Comparison of ENCODE assay signal across 24 cellular contexts in the genomic region with DNA sequence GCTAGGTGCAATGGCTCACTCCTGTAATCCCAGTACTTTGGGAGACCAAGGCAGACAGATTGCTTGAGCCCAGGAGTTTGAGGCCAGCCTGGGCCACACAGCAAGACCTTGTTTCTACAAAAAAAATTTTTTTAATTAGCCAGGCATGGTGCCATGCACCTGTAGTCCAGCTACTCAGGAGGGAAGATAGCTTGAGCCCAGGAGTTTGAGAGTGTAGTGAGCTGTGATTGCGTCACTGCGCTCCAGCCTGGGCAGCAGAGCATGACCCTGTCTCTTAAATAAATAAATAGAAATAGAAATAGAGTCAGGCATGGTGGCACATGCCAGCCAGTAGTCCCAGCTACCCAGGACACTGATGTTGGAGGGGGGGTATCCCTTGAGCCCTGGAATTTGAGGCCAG. TPM values are rescaled to one million over a fixed set of nuclear protein-coding genes. Genes with fewer than 3 reads are reported as not detected.
DNase-seq lines count a peak whose midpoint lies in the region; ATAC-seq and TF ChIP-seq lines count a peak whose summit lies in the region.
"Had no signal": no experiment of that assay in that cellular context is flagged by ENCODE, and none has a peak within 500 bp of the region (broad histone marks: within the 10 kb centered on the region; RNA-seq: fewer than 3 reads in every experiment).

No MANE protein-coding gene starts in this region.

- H2AK5ac ChIP-seq in IMR-90 (ENCODE audit: low read depth, low read length): no peak overlapping the region

- no peak overlapping the region for H4K5ac ChIP-seq in IMR-90 (ENCODE audit: low read depth, low read length)

- H3K27me3 ChIP-seq in IMR-90 (ENCODE audit: control insufficient read depth, insufficient read depth, low read length) (no peaks in the 10 kb centered on the region), thyroid gland (no peaks in the 10 kb centered on the region)
- H3K27me3 ChIP-seq: heart right ventricle had no signal

- no peak overlapping the region for H2BK20ac ChIP-seq in IMR-90 (ENCODE audit: low read depth, low read length)

- H4K91ac ChIP-seq in IMR-90 (ENCODE audit: insufficient read depth, low read depth, low read length): no peak overlapping the region

- H3K56ac ChIP-seq in IMR-90 (ENCODE audit: extremely low read depth, insufficient read depth, low read length): no peak overlapping the region

- no peak overlapping the region for H3K4me3 ChIP-seq in IMR-90 (ENCODE audit: insufficient read depth, low read depth, low read length)
- H3K4me3 ChIP-seq in thyroid gland (replicated peaks in 1 of 3): no peak overlapping the region
- H3K4me3 ChIP-seq: GM12878, heart right ventricle, skin epidermis, thoracic aorta had no signal

- no peaks in the 10 kb centered on the region for H3K4me1 ChIP-seq in IMR-90 (ENCODE audit: control insufficient read depth, insufficient read depth, low read length)
- peaks cover 18 to 21% of the 10 kb centered on the region in 2 donors for H3K4me1 ChIP-seq in thyroid gland

- BruUV-seq in IMR-90 (replicated peaks; lab: Mats Ljungman, UMichigan): no TSS peak

- no peak overlapping the region for H3K23ac ChIP-seq in IMR-90 (ENCODE audit: low read depth, low read length)

- no peak overlapping the region for H2BK120ac ChIP-seq in IMR-90 (ENCODE audit: low read depth, low read length)

- no peak overlapping the region for H3K14ac ChIP-seq in IMR-90 (replicated peaks; ENCODE audit: low read depth, low read length)

- TF ChIP-seq CTCF in IMR-90 (conservative IDR thresholded peaks at IDR 0.05; ENCODE audit: low read depth, low read length) (no peak), thyroid gland (IDR thresholded peaks at IDR 0.05) (no peak)

- H3K4me2 ChIP-seq in IMR-90 (ENCODE audit: low read depth, low read length): no peak overlapping the region
- H3K4me2 ChIP-seq: SK-N-SH had no signal

- intact Hi-C loops in IMR-90 (cut with micrococcal nuclease) (no loop called here), thyroid gland (cut with DNase I) (loop anchor here (5.0 kb wide), 1 partner anchor 57 kb away; no protein-coding TSS in a partner anchor)

- H2AFZ ChIP-seq in IMR-90 (replicated peaks; ENCODE audit: low read length, poor library complexity): no peak overlapping the region

- no peaks in the 10 kb centered on the region for H4K20me1 ChIP-seq in IMR-90 (ENCODE audit: insufficient read depth, low read length)

- no peak overlapping the region for H4K8ac ChIP-seq in IMR-90 (ENCODE audit: low read depth in 2 of 2, low read length in 2 of 2)

- dilution Hi-C loops in IMR-90 (cut with HindIII; ENCODE audit: low sequenced_read_pairs, unreplicated experiment): no loop called here

- no peaks in the 10 kb centered on the region for H3K79me1 ChIP-seq in IMR-90 (ENCODE audit: low read depth in 1 of 2, low read length in 2 of 2)

- POLR2A ChIA-PET in IMR-90 (lab: Charles Lee; ENCODE audit: unreplicated experiment): no interaction called here

- H3K27ac ChIP-seq in IMR-90 (ENCODE audit: insufficient read depth, low read length): no peak overlapping the region
- H3K27ac ChIP-seq in thyroid gland: peak overlapping the region; percentile 80 to 87 (median 84)
- H3K27ac ChIP-seq: heart right ventricle, skin epidermis, thoracic aorta, VCaP had no signal

- TF ChIP-seq RAD21 in IMR-90 (IDR thresholded peaks at IDR 0.05; ENCODE audit: low read length): no peak

- in situ Hi-C loops in IMR-90 (cut with MboI; ENCODE audit: low sequenced_read_pairs): no loop called here

- no peak overlapping the region for H2BK15ac ChIP-seq in IMR-90 (ENCODE audit: low read depth, low read length)

- WGBS in IMR-90 (ENCODE audit: extremely low coverage in 2 of 2, insufficient read length in 1 of 2), 2 experiments: 40% methylated on average over 1 of the region's 2 CpGs; no CpG with 5 or more reads in 1 of the 2 experiments
- WGBS in thyroid gland, 2 donors: 17 to 27% methylated on average over 2 of the region's 2 CpGs

- H3K9ac ChIP-seq in IMR-90 (ENCODE audit: low read depth, low read length): no peak overlapping the region
- H3K9ac ChIP-seq: SK-N-SH had no signal

- ATAC-seq in IMR-90 (ENCODE audit: low read depth) (no peak), left lobe of liver (peak; percentile 88), GM21447 (IDR thresholded peaks at IDR 0.05; ENCODE audit: unreplicated experiment) (no peak)
- ATAC-seq: GM12878; heart right ventricle; stimulated activated memory B cell treated with anti-CD40 and anti-IgM and Interleukin-4, amounts not matched to agents 10 μg/mL and 1 μg/mL and 100 μg/mL, for 72 hours had no signal

- no peak overlapping the region for H2BK5ac ChIP-seq in IMR-90 (ENCODE audit: low read depth, low read length, poor library complexity, severe bottlenecking)

- no peak overlapping the region for H3K18ac ChIP-seq in IMR-90 (ENCODE audit: low read depth, low read length)

- no peak for DNase-seq in IMR-90
- peak; percentile 79 for DNase-seq in cerebellar cortex (ENCODE audit: low spot score)
- peak; percentile 53 for DNase-seq in left lobe of liver (ENCODE audit: low spot score)
- DNase-seq in thyroid gland: peak; percentile 93 to 94
- no peak for DNase-seq in activated CD4-positive, alpha-beta T cell treated with anti-CD3 and anti-CD28 coated beads for 4 hours
- DNase-seq in EL: no peak
- DNase-seq: activated CD4-positive, alpha-beta T cell treated with anti-CD3 and anti-CD28 coated beads, Interleukin-2, amount 50 U/mL, for 48 hours; activated gamma-delta T cell; CD4-positive, alpha-beta memory T cell; DMS153; GOT3; heart right ventricle; NCI-H1436 treated with DMSO at 0.1 percent for 48 hours; NCI-H510A; NK-92 treated with Interleukin-12 subunit alpha and Interleukin-12 subunit beta, amount 100 ng/mL, for 24 hours; SK-N-SH; stimulated activated CD4-positive, alpha-beta T cell treated with anti-CD3 and anti-CD28 coated beads, Interleukin-1b, Interleukin-23, amount 100 ng/mL, for 48 hours; T-helper 2 cell had no signal

- H2AK9ac ChIP-seq in IMR-90 (replicated peaks; ENCODE audit: low read depth, low read length, poor library complexity): no peak overlapping the region

- no peak overlapping the region for H3K4ac ChIP-seq in IMR-90 (ENCODE audit: low read depth, low read length)

- CTCF ChIA-PET in IMR-90 (lab: Yijun Ruan, JAX): no interaction called here

- no peaks in the 10 kb centered on the region for H3K36me3 ChIP-seq in IMR-90 (ENCODE audit: control insufficient read depth, insufficient read depth, low read length)
- no peaks in the 10 kb centered on the region for H3K36me3 ChIP-seq in thyroid gland
- H3K36me3 ChIP-seq: heart right ventricle, thoracic aorta had no signal

- TF ChIP-seq POLR2A in IMR-90 (IDR thresholded peaks at IDR 0.05; ENCODE audit: low read depth, low read length): no peak
- TF ChIP-seq POLR2A in thyroid gland (IDR thresholded peaks at IDR 0.05): no peak

- H3K9me3 ChIP-seq in IMR-90 (ENCODE audit: control insufficient read depth, insufficient read depth, low read length) (no peaks in the 10 kb centered on the region), thyroid gland (no peaks in the 10 kb centered on the region)
- H3K9me3 ChIP-seq: heart right ventricle, SK-N-SH, thoracic aorta had no signal

- H3K9me1 ChIP-seq in IMR-90 (ENCODE audit: insufficient read depth, low read length): peaks cover 13% of the 10 kb centered on the region

TF ChIP-seq in IMR-90, 13 proteins besides CTCF, POLR2A, EP300 and RAD21:
- TF ChIP-seq CEBPB (IDR thresholded peaks at IDR 0.05; ENCODE audit: low read depth, low read length): peak; percentile 85
- TF ChIP-seq RCOR1 (IDR thresholded peaks at IDR 0.05; ENCODE audit: insufficient replicate concordance, low read length): no peak

RNA-seq across cellular contexts. Expression of a gene that starts 36.7 kb away (rescaled TPM):
- total RNA-seq in IMR-90 (2012; rRNA removed): 54.8 and 58.9 TPM in 2 replicates
- 35.6 and 38.0 TPM in 2 replicates for polyA plus RNA-seq in IMR-90 (2012; rRNA removed)
- polyA plus RNA-seq in IMR-90 (2012; cell fraction: cytosol; rRNA removed): 14.5 and 24.5 TPM in 2 replicates
- polyA plus RNA-seq in IMR-90 (2012; cell fraction: nucleus; rRNA removed; ENCODE audit: low replicate concordance): 33.5 and 72.7 TPM in 2 replicates
- total RNA-seq in left lobe of liver: 38.9 TPM
- total RNA-seq in thyroid gland: 100 to 1,000 TPM; 118 to 189 (median 143) TPM

RNA-seq across cellular contexts. Expression of a gene that starts 41.5 kb away (rescaled TPM):
- total RNA-seq in IMR-90 (2012; rRNA removed) (9.5 and 11.4 TPM in 2 replicates), left lobe of liver (9.9 TPM), thyroid gland (10 to 100 TPM; 30.4 to 40.8 (median 37.5) TPM)
- 10.9 and 12.7 TPM in 2 replicates for polyA plus RNA-seq in IMR-90 (2012; rRNA removed)
- polyA plus RNA-seq in IMR-90 (2012; cell fraction: cytosol; rRNA removed): 2.8 and 3.9 TPM in 2 replicates
- polyA plus RNA-seq in IMR-90 (2012; cell fraction: nucleus; rRNA removed; ENCODE audit: low replicate concordance): 13.3 and 42.0 TPM in 2 replicates

Comparison
In these comparisons a context has a peak if more than half of its experiments do, and no peak if none do; other contexts are left out.
1. DNase-seq: peak in cerebellar cortex (single experiment), left lobe of liver (single experiment) and thyroid gland (2 of 2); none in IMR-90 (single experiment), activated CD4-positive, alpha-beta T cell treated with anti-CD3 and anti-CD28 coated beads for 4 hours (0 of 2) and EL (single experiment).